8 cellular contexts compared by ENCODE assay signal in the genomic region with DNA sequence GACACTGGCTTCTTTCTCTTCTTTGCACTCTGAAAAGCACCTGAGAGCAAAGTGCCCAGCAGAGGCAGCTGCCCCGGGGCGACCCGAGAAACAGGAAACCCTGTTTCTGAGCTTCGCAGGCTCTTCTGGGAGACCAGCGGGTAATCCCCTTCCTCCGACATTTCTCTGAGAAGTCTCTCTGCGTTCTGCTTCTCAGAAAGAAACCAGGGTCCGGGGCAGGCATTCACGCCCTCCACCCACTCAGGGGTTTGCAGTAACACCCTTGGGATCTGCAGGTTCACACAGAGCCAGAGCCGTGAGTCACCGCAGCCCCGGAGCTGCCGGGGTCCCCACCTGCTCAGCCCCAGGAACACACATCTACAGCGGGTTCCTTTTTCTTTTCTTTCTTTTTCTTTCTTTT.
DNase-seq lines count a peak whose midpoint lies in the region; ATAC-seq lines count a peak whose summit lies in the region.

No MANE protein-coding gene starts in this region.

- peak overlapping the region; percentile 83 for H3K4me3 Mint-ChIP-seq in activated CD4-positive, alpha-beta T cell treated with anti-CD3 and anti-CD28 coated beads, Interleukin-2, amount 10 ng/mL, durations not matched to agents 24 days and 14 days

- no peaks in the 10 kb centered on the region for H3K9me3 Mint-ChIP-seq in activated CD4-positive, alpha-beta T cell treated with anti-CD3 and anti-CD28 coated beads, Interleukin-2, amount 10 ng/mL, durations not matched to agents 24 days and 14 days

- no peaks in the 10 kb centered on the region for H3K36me3 Mint-ChIP-seq in activated CD4-positive, alpha-beta T cell treated with anti-CD3 and anti-CD28 coated beads, Interleukin-2, amount 10 ng/mL, durations not matched to agents 24 days and 14 days (ENCODE audit: low read depth)

- H3K27ac Mint-ChIP-seq in activated CD4-positive, alpha-beta T cell treated with anti-CD3 and anti-CD28 coated beads, Interleukin-2, amount 10 ng/mL, durations not matched to agents 24 days and 14 days = peak overlapping the region; percentile 87

- peak; percentile 93 for DNase-seq in activated CD4-positive, alpha-beta T cell treated with anti-CD3 and anti-CD28 coated beads, Interleukin-2, amount 10 ng/mL, durations not matched to agents 24 days and 14 days
- DNase-seq in germinal center (ENCODE audit: low spot score) (peak; percentile 53), COLO829 (ENCODE audit: low spot score) (no peak), LoVo (ENCODE audit: low spot score) (no peak), hypothalamus (lab: John Stamatoyannopoulos, UW) (no peak)
- DNase-seq in stimulated activated CD8-positive, alpha-beta memory T cell treated with anti-CD3 and anti-CD28 coated beads, Interleukin-7, amount 100 ng/mL, for 1 hour (ENCODE audit: low read depth in 2 of 2) = peak; percentile 44 to 53

- H3K4me1 Mint-ChIP-seq in activated CD4-positive, alpha-beta T cell treated with anti-CD3 and anti-CD28 coated beads, Interleukin-2, amount 10 ng/mL, durations not matched to agents 24 days and 14 days = peaks cover 37% of the 10 kb centered on the region

- intact Hi-C loops in activated CD4-positive, alpha-beta T cell treated with anti-CD3 and anti-CD28 coated beads, Interleukin-2, amount 10 ng/mL, durations not matched to agents 24 days and 14 days (cut with micrococcal nuclease) = loop anchor here (1.0 to 2.0 kb wide), 2 partner anchors 9 to 47 kb away; no protein-coding TSS in a partner anchor

- no peaks in the 10 kb centered on the region for H3K27me3 Mint-ChIP-seq in activated CD4-positive, alpha-beta T cell treated with anti-CD3 and anti-CD28 coated beads, Interleukin-2, amount 10 ng/mL, durations not matched to agents 24 days and 14 days

- ATAC-seq in GM19025 (IDR thresholded peaks at IDR 0.05; ENCODE audit: low read depth, unreplicated experiment) (peak; percentile 72), HG03064 (IDR thresholded peaks at IDR 0.05; ENCODE audit: low read depth, unreplicated experiment) (peak; percentile 67)

Comparison
In these comparisons a context has a peak if more than half of its experiments do, and no peak if none do; other contexts are left out.
1. DNase-seq: peak in activated CD4-positive, alpha-beta T cell treated with anti-CD3 and anti-CD28 coated beads, Interleukin-2, amount 10 ng/mL, durations not matched to agents 24 days and 14 days (single experiment), germinal center (single experiment) and stimulated activated CD8-positive, alpha-beta memory T cell treated with anti-CD3 and anti-CD28 coated beads, Interleukin-7, amount 100 ng/mL, for 1 hour (2 of 2); none in COLO829 (single experiment), LoVo (single experiment) and hypothalamus (0 of 51).